In the genomic region with DNA sequence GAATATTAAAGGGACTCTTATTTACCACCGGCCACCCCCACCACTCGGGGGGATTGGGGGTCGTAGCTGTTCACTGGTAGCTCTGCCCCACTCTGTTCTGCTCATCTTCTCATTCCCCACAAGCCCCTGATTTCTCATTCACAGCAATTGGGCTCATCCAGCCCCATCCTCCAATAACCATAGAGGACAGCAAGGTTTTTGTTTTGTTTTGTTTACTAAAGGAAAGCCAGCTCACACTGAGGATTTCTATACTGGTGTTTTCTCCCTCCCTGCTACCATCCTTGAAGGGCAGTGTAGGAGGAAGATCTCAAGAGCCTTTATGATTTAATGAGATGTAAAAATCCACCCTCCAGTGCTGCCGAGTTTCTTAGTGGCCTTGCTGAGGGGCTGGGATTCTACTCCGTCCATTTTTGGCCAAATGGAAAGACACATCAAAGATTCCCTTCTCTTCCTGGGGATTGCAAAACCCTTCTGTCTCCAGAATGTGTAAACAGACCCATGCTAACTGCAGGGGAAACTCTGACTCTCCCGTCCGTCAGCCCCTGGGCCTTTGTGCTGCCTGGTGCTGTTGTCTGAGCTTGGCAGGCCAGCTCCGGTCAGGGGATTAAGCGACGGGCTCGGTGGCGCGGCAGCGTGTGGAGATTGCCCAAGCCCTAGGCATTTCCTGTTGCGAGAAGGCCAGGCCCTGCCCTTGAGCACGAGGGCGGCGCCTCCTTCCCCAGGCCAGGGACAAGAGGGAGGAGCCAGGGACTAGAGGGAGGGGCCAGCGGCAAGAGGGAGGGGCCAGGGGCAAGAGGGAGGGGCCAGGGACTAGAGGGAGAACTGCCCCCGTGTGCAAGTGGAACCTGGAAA, we compare ENCODE assay signal across 8 cellular contexts.
DNase-seq lines count a peak whose midpoint lies in the region; ATAC-seq and TF ChIP-seq lines count a peak whose summit lies in the region.

No MANE protein-coding gene starts in this region.

- no peak overlapping the region for H3K4me3 ChIP-seq in CD4-positive, alpha-beta memory T cell (ENCODE audit: low read length in 2 of 2)

- H3K4me3 Mint-ChIP-seq in activated T-helper 17 cell treated with anti-CD3 and anti-CD28 coated beads, Interleukin-2, amount 50 U/mL, for 72 hours = peak overlapping the region; percentile 18
- H3K4me3 Mint-ChIP-seq in CD4-positive, alpha-beta memory T cell = no peak overlapping the region

- no peaks in the 10 kb centered on the region for H3K36me3 Mint-ChIP-seq in activated T-helper 17 cell treated with anti-CD3 and anti-CD28 coated beads, Interleukin-2, amount 50 U/mL, for 72 hours (ENCODE audit: low read depth)
- H3K36me3 Mint-ChIP-seq in CD4-positive, alpha-beta memory T cell = no peaks in the 10 kb centered on the region

- intact Hi-C loops in Right ventricle myocardium inferior (cut with DNase I) = loop anchor here (10.0 kb wide), 2 partner anchors 127 to 163 kb away; a partner anchor contains a TSS
- intact Hi-C loops in CD4-positive, alpha-beta memory T cell (cut with micrococcal nuclease) = no loop called here

- H3K27me3 ChIP-seq in CD4-positive, alpha-beta memory T cell (ENCODE audit: insufficient read depth, low read length) = no peaks in the 10 kb centered on the region

- H3K27me3 Mint-ChIP-seq in activated T-helper 17 cell treated with anti-CD3 and anti-CD28 coated beads, Interleukin-2, amount 50 U/mL, for 72 hours = peaks cover 45% of the 10 kb centered on the region
- H3K27me3 Mint-ChIP-seq in CD4-positive, alpha-beta memory T cell = peaks cover 14 to 20% of the 10 kb centered on the region in 2 donors

- H3K27ac ChIP-seq in CD4-positive, alpha-beta memory T cell (ENCODE audit: low read depth, low read length) = no peak overlapping the region

- peak; percentile 53 for ATAC-seq in activated T-helper 17 cell treated with anti-CD3 and anti-CD28 coated beads, Interleukin-2, amount 50 U/mL, for 72 hours (replicated peaks)
- ATAC-seq in Right ventricle myocardium inferior = peak; percentile 88
- peak; percentile 69 for ATAC-seq in omental fat pad (ENCODE audit: low FRiP score)
- ATAC-seq in GM19467 (IDR thresholded peaks at IDR 0.05; ENCODE audit: unreplicated experiment) = no peak

- TF ChIP-seq CTCF in omental fat pad (IDR thresholded peaks at IDR 0.05) = no peak

- no peaks in the 10 kb centered on the region for H3K36me3 ChIP-seq in CD4-positive, alpha-beta memory T cell (ENCODE audit: insufficient read depth, low read length)

- POLR2A ChIA-PET in CD4-positive, alpha-beta memory T cell (lab: Charles Lee; ENCODE audit: partially characterized antibody) = no interaction called here

- H3K4me1 ChIP-seq in CD4-positive, alpha-beta memory T cell (ENCODE audit: insufficient read depth, low read length) = no peaks in the 10 kb centered on the region

- H3K9me3 Mint-ChIP-seq in activated T-helper 17 cell treated with anti-CD3 and anti-CD28 coated beads, Interleukin-2, amount 50 U/mL, for 72 hours = no peaks in the 10 kb centered on the region
- H3K9me3 Mint-ChIP-seq in CD4-positive, alpha-beta memory T cell = peaks cover 0 to 1% (median 0%) of the 10 kb centered on the region in 8 donors

- DNase-seq in Ammon's horn (ENCODE audit: low spot score) (peak; percentile 83), HT-29 (ENCODE audit: low spot score) (peak; percentile 86), Right ventricle myocardium inferior (ENCODE audit: missing footprints) (peak; percentile 97), omental fat pad (ENCODE audit: low spot score) (peak; percentile 37), NCI-H2171 (lab: John Stamatoyannopoulos, UW) (no peak)
- no peak for DNase-seq in CD4-positive, alpha-beta memory T cell

- no peaks in the 10 kb centered on the region for H3K9me3 ChIP-seq in CD4-positive, alpha-beta memory T cell (ENCODE audit: control insufficient read depth in 1 of 2, low read length in 2 of 2)

- CTCF ChIA-PET in CD4-positive, alpha-beta memory T cell (lab: Charles Lee; ENCODE audit: partially characterized antibody) = no interaction called here

- peaks cover 5% of the 10 kb centered on the region for H3K4me1 Mint-ChIP-seq in activated T-helper 17 cell treated with anti-CD3 and anti-CD28 coated beads, Interleukin-2, amount 50 U/mL, for 72 hours
- H3K4me1 Mint-ChIP-seq in CD4-positive, alpha-beta memory T cell = peaks cover 0 to 6% (median 4%) of the 10 kb centered on the region in 4 donors

- no peak overlapping the region for H3K27ac Mint-ChIP-seq in activated T-helper 17 cell treated with anti-CD3 and anti-CD28 coated beads, Interleukin-2, amount 50 U/mL, for 72 hours
- H3K27ac Mint-ChIP-seq in CD4-positive, alpha-beta memory T cell = no peak overlapping the region

Comparison
In these comparisons a context has a peak if more than half of its experiments do, and no peak if none do; other contexts are left out.
1. DNase-seq: peak in Ammon's horn (single experiment), HT-29 (single experiment), Right ventricle myocardium inferior (single experiment) and omental fat pad (single experiment); none in CD4-positive, alpha-beta memory T cell (0 of 5) and NCI-H2171 (single experiment).